Comparison of ENCODE assay signal across 12 cellular contexts in the genomic region with DNA sequence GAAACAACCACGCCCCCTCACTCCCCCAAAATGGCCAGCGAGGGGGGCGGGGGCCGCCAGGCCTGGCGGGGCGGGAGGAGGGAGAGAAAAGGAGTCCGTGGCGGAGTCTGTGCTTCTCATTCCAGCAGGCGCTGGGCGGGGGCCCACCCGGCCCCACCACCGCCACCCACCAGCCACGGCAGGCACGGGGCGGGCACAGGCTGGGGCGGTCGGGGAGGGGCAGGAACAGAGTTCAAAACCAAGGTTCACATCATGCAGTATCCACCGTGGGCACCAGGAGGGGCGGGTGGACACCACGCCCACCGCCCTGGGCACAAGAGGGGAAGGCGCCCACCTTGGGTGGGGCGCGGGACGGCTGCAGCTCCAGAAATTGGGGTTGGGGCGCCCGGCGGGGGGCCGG. TPM values are rescaled to one million over a fixed set of nuclear protein-coding genes. Genes with fewer than 3 reads are reported as not detected.
A peak's percentile ranks its signal among the peaks of the same experiment; 100 is the strongest.
DNase-seq lines count a peak whose midpoint lies in the region; ATAC-seq, FAIRE-seq and TF ChIP-seq lines count a peak whose summit lies in the region.
"Had no signal": no experiment of that assay in that cellular context is flagged by ENCODE, and none has a peak within 500 bp of the region (broad histone marks: within the 10 kb centered on the region; RNA-seq: fewer than 3 reads in every experiment).

No MANE protein-coding gene starts in this region.

- DNase-seq in right cardiac atrium (peak in 2 of 3 donors; percentile 50 to 75), heart right ventricle (no peak), ecto neural progenitor cell (ENCODE audit: low spot score) (peak; percentile 70), mucosa of descending colon (no peak), urothelium cell line (ENCODE audit: low spot score) (no peak), NCI-H446 treated with DMSO at 0.1 percent for 48 hours (lab: John Stamatoyannopoulos, UW) (no peak), HTR-8/SVneo (ENCODE audit: insufficient read length, low spot score) (no peak)
- DNase-seq: activated CD4-positive, alpha-beta T cell treated with anti-CD3 and anti-CD28 coated beads for 48 hours; SIG-M5 had no signal

- intact Hi-C loops in right cardiac atrium (cut with DNase I) (no loop called here), heart right ventricle (cut with DNase I) (loop anchor here in 1 of 10 donors (10.0 kb wide), 1 partner anchor 66 kb away; no protein-coding TSS in a partner anchor), mucosa of descending colon (cut with DNase I, micrococcal nuclease) (no loop called here)

- H3K9me3 ChIP-seq in right cardiac atrium (ENCODE audit: control insufficient read depth, low read length) (no peaks in the 10 kb centered on the region), heart right ventricle (no peaks in the 10 kb centered on the region), mucosa of descending colon (no peaks in the 10 kb centered on the region)
- H3K9me3 ChIP-seq: left lung had no signal

- peaks cover 0 to 15% (median 3%) of the 10 kb centered on the region in 9 donors for H3K36me3 ChIP-seq in heart right ventricle
- peaks cover 2% of the 10 kb centered on the region for H3K36me3 ChIP-seq in mucosa of descending colon (ENCODE audit: low read depth)

- 8% methylated on average over 29 of the region's 29 CpGs for WGBS in right cardiac atrium
- 15 to 23% methylated on average over 29 of the region's 29 CpGs for WGBS in heart right ventricle, 2 donors

- FAIRE-seq in urothelium cell line (lab: Jason Lieb, UNC) = no peak
- FAIRE-seq in HTR-8/SVneo (lab: Jason Lieb, UNC) = no peak

- peaks cover 2% of the 10 kb centered on the region for H3K4me1 ChIP-seq in right cardiac atrium (ENCODE audit: control insufficient read depth, insufficient read depth, low read length)
- peaks cover 3 to 30% (median 23%) of the 10 kb centered on the region in 9 donors for H3K4me1 ChIP-seq in heart right ventricle
- H3K4me1 ChIP-seq in mucosa of descending colon (ENCODE audit: low read depth) = peaks cover 9% of the 10 kb centered on the region

- H3K27me3 ChIP-seq in right cardiac atrium (ENCODE audit: control insufficient read depth, insufficient read depth) (no peaks in the 10 kb centered on the region), heart right ventricle (peaks cover 7 to 71% (median 36%) of the 10 kb centered on the region in 7 donors)

- ATAC-seq in right cardiac atrium (no peak), heart right ventricle (no peak), mucosa of descending colon (peak; percentile 12), GM21576 (IDR thresholded peaks at IDR 0.05; ENCODE audit: unreplicated experiment) (no peak)
- ATAC-seq: activated naive CD4-positive, alpha-beta T cell treated with anti-CD3 and anti-CD28 coated beads, Interleukin-2, amount 50 U/mL, for 72 hours had no signal

- TF ChIP-seq CTCF in heart right ventricle (IDR thresholded peaks at IDR 0.05) (peak in 1 of 9 donors; percentile 6), mucosa of descending colon (IDR thresholded peaks at IDR 0.05) (no peak)

- H3K4me3 ChIP-seq in right cardiac atrium (ENCODE audit: low read length) = peak overlapping the region; percentile 13
- H3K4me3 ChIP-seq in heart right ventricle = peak overlapping the region in 3 of 10 donors; percentile 37 to 43 (median 41)
- no peak overlapping the region for H3K4me3 ChIP-seq in mucosa of descending colon
- H3K4me3 ChIP-seq: left lung had no signal

- H3K27ac ChIP-seq in right cardiac atrium (ENCODE audit: low read length) (no peak overlapping the region), heart right ventricle (peak overlapping the region in 3 of 10 donors; percentile 50 to 86 (median 83))
- H3K27ac ChIP-seq: left lung had no signal

RNA-seq across cellular contexts. Expression of a gene that starts 12.8 kb away (rescaled TPM):
- under 1 TPM in 1 of 4 donors, not detected in 3; 0.36 TPM for total RNA-seq in right cardiac atrium
- polyA plus RNA-seq in right cardiac atrium = 0.09 TPM
- total RNA-seq in heart right ventricle = under 1 TPM in 6 of 10 donors, not detected in 4; 0.16 to 0.72 (median 0.30) TPM
- under 1 TPM in 1 of 2 donors, not detected in 1; 0.09 TPM for polyA plus RNA-seq in heart right ventricle
- total RNA-seq in mucosa of descending colon = under 1 TPM in 1 of 3 donors, not detected in 2; 0.22 TPM

RNA-seq across cellular contexts. Expression of a gene that starts 45.0 kb away (rescaled TPM):
- total RNA-seq in right cardiac atrium (10 to 100 TPM; 13.3 to 29.0 (median 21.7) TPM), heart right ventricle (10 to 100 TPM; 11.2 to 82.6 (median 20.7) TPM), mucosa of descending colon (100 to 1,000 TPM in 1 of 3 donors, 10 to 100 TPM in 1, 1 to 10 TPM in 1; 9.0 to 186 (median 19.9) TPM)
- polyA plus RNA-seq in right cardiac atrium (51.1 TPM), heart right ventricle (100 to 1,000 TPM in 1 of 2 donors, 10 to 100 TPM in 1; 45.4 to 184 TPM)

RNA-seq across cellular contexts. Expression of a gene that starts 53.2 kb away (rescaled TPM):
- total RNA-seq in right cardiac atrium = 10 to 100 TPM in 3 of 4 donors, 1 to 10 TPM in 1; 9.0 to 16.6 (median 12.2) TPM
- 5.7 TPM for polyA plus RNA-seq in right cardiac atrium
- 10 to 100 TPM in 7 of 10 donors, 1 to 10 TPM in 3; 4.5 to 29.2 (median 12.7) TPM for total RNA-seq in heart right ventricle
- polyA plus RNA-seq in heart right ventricle = 10 to 100 TPM in 1 of 2 donors, 1 to 10 TPM in 1; 3.4 to 12.7 TPM
- total RNA-seq in mucosa of descending colon = 100 to 1,000 TPM; 355 to 802 (median 787) TPM

Comparison
In these comparisons a context has a peak if more than half of its experiments do, and no peak if none do; other contexts are left out.
1. DNase-seq: peak in right cardiac atrium (2 of 3) and ecto neural progenitor cell (single experiment); none in heart right ventricle (0 of 2), mucosa of descending colon (0 of 3), urothelium cell line (single experiment), NCI-H446 treated with DMSO at 0.1 percent for 48 hours (single experiment) and HTR-8/SVneo (single experiment).
2. RNA of a gene that starts 53.2 kb away (total RNA-seq): 355 to 802 TPM in mucosa of descending colon; 9.0 to 16.6 TPM in right cardiac atrium and 4.5 to 29.2 TPM in heart right ventricle; every median in the first group is over 10 times any median in the second.